8 cellular contexts compared by ENCODE assay signal in the genomic region with DNA sequence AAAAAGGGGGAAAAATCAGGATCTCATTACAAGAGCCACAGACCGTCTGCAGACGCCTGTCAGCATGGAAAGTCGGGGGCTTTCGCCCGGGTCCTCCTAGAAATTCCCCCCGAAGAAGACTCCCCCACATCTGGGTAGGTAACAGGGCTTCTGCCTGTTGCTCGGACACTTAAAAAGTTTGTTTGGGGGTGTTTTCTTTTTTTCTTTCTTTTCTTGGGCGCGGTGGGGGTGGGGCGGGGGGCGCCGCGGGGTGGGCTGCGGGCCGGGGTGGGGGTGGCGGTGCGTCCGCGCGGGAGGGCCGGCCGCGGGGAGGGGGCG.
DNase-seq lines count a peak whose midpoint lies in the region; ATAC-seq and TF ChIP-seq lines count a peak whose summit lies in the region.

No MANE protein-coding gene starts in this region.

- H3K27ac Mint-ChIP-seq in T-helper 2 cell treated with Interferon-gamma antibody and Interleukin-4, amounts not matched to agents 5 μg/mL and 100 μg/mL, for 36 hours = peak overlapping the region; percentile 94

- H3K9me3 ChIP-seq in neuron (ENCODE audit: low read length) = no peaks in the 10 kb centered on the region

- peak overlapping the region; percentile 88 for H3K4me3 Mint-ChIP-seq in T-helper 2 cell treated with Interferon-gamma antibody and Interleukin-4, amounts not matched to agents 5 μg/mL and 100 μg/mL, for 36 hours

- no peak for DNase-seq in T-helper 2 cell treated with Interferon-gamma antibody and Interleukin-4, amounts not matched to agents 5 μg/mL and 100 μg/mL, for 36 hours (ENCODE audit: low spot score)
- DNase-seq in T-helper 2 cell (no peak), coronary artery (ENCODE audit: low spot score) (no peak), NCI-H1436 (lab: John Stamatoyannopoulos, UW) (no peak), NCI-H1048 (lab: John Stamatoyannopoulos, UW) (no peak), kidney tubule cell (ENCODE audit: low spot score) (no peak)

- peaks cover 17% of the 10 kb centered on the region for H3K4me1 ChIP-seq in neuron (ENCODE audit: insufficient read depth, low read length)

- peaks cover 10% of the 10 kb centered on the region for H3K36me3 Mint-ChIP-seq in T-helper 2 cell treated with Interferon-gamma antibody and Interleukin-4, amounts not matched to agents 5 μg/mL and 100 μg/mL, for 36 hours (ENCODE audit: low read depth)

- H3K27me3 ChIP-seq in neuron (ENCODE audit: insufficient read depth, low read length) = peaks cover 12% of the 10 kb centered on the region

- peak overlapping the region in 1 of 2 donors; percentile 86 for H3K27ac ChIP-seq in coronary artery

- H3K4me3 ChIP-seq in coronary artery (peak overlapping the region; percentile 84), neuron (ENCODE audit: low read length) (peak overlapping the region; percentile 72)

- H2AFZ ChIP-seq in neuron (ENCODE audit: low read depth, low read length) = peak overlapping the region; percentile 84

- no peaks in the 10 kb centered on the region for H3K36me3 ChIP-seq in neuron (ENCODE audit: insufficient read depth, low read length)

- H3K4me1 Mint-ChIP-seq in T-helper 2 cell treated with Interferon-gamma antibody and Interleukin-4, amounts not matched to agents 5 μg/mL and 100 μg/mL, for 36 hours (ENCODE audit: low read depth) = peaks cover 48% of the 10 kb centered on the region

- H3K27me3 Mint-ChIP-seq in T-helper 2 cell treated with Interferon-gamma antibody and Interleukin-4, amounts not matched to agents 5 μg/mL and 100 μg/mL, for 36 hours (ENCODE audit: low read depth) = peaks cover 2% of the 10 kb centered on the region

- H3K9me3 Mint-ChIP-seq in T-helper 2 cell treated with Interferon-gamma antibody and Interleukin-4, amounts not matched to agents 5 μg/mL and 100 μg/mL, for 36 hours = no peaks in the 10 kb centered on the region

- peak; percentile 5 for ATAC-seq in HG03460 (IDR thresholded peaks at IDR 0.05; ENCODE audit: unreplicated experiment)

- TF ChIP-seq CTCF in coronary artery (IDR thresholded peaks at IDR 0.05) = no peak
